Comparison of ENCODE assay signal across 8 cellular contexts in the genomic region with DNA sequence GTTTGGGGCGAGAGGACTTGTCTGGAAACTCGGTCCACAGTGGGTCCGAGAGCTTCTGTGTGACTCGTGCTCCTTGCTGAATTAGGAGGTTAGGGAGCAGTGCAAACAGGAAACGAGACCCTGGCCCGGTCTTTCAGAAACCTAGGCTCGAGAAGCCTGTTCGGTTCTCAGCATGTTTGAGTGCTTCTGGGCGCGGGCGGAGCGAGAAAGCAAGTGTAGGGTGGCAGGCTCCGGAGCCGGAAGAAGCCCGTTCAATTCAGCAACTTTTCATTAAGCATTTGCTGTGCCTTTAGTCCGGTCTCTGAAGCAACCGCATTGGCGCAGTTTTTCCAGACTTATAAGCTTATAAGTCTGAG. TPM values are rescaled to one million over a fixed set of nuclear protein-coding genes. Genes with fewer than 3 reads are reported as not detected.
DNase-seq lines count a peak whose midpoint lies in the region; ATAC-seq and TF ChIP-seq lines count a peak whose summit lies in the region.

No MANE protein-coding gene starts in this region.

- H3K4me1 ChIP-seq in adipocyte (ENCODE audit: control insufficient read depth, insufficient read depth, low read length) = peaks cover 46% of the 10 kb centered on the region

- CTCF ChIA-PET in RWPE1 (lab: Yijun Ruan, JAX) = interaction anchor here (0.6 to 1.2 kb wide), 2 partner anchors 27 to 235 kb away, joined by 3 to 7 read pairs; no protein-coding TSS in a partner anchor

- H3K27ac ChIP-seq in RWPE1 = peak overlapping the region; percentile 82

- no peak for TF ChIP-seq CTCF in RWPE1 (conservative IDR thresholded peaks at IDR 0.05; ENCODE audit: low read depth)

- DNase-seq in Daoy (ENCODE audit: low read depth) (peak; percentile 36), RWPE1 (ENCODE audit: low spot score) (peak; percentile 23), adipocyte (ENCODE audit: low read depth) (peak; percentile 70), occipital lobe (lab: John Stamatoyannopoulos, UW) (no peak), COR-L47 (lab: John Stamatoyannopoulos, UW) (no peak)
- peak; percentile 22 to 33 for DNase-seq in stimulated activated CD4-positive, alpha-beta T cell treated with anti-CD3 and anti-CD28 coated beads, Interleukin-1b, Interleukin-23, amount 100 ng/mL, for 4 hours (ENCODE audit: low read depth in 2 of 2)

- H3K4me3 ChIP-seq in adipocyte (ENCODE audit: low read length) (peak overlapping the region; percentile 91), iPS-18c (ENCODE audit: insufficient read depth, low read depth, low read length) (peak overlapping the region; percentile 94)

- POLR2A ChIA-PET in RWPE1 (lab: Yijun Ruan, JAX; ENCODE audit: low non-redundant PET) = interaction anchor here (0.6 kb wide), 1 partner anchor 16 kb away, joined by 3 read pairs; no protein-coding TSS in a partner anchor

- H3K9ac ChIP-seq in adipocyte (ENCODE audit: low read length) = peak overlapping the region; percentile 97

- ATAC-seq in HG02642 (IDR thresholded peaks at IDR 0.05; ENCODE audit: poor library complexity, unreplicated experiment) = peak; percentile 9

- no peaks in the 10 kb centered on the region for H3K27me3 ChIP-seq in adipocyte (replicated peaks; ENCODE audit: control insufficient read depth, insufficient read depth, low read length)

- peaks cover 5% of the 10 kb centered on the region for H3K36me3 ChIP-seq in adipocyte (ENCODE audit: control insufficient read depth, insufficient read depth, low read length, severe bottlenecking)

- H3K9me3 ChIP-seq in adipocyte (ENCODE audit: control insufficient read depth, low read length) (no peaks in the 10 kb centered on the region), iPS-18c (ENCODE audit: control insufficient read depth, insufficient read depth, low read length) (no peaks in the 10 kb centered on the region)

RNA-seq across cellular contexts. Expression of gene CLTA, which starts 0.5 kb away (rescaled TPM):
- total RNA-seq in Daoy (2014; rRNA removed; shearing (Covaris generic)) = 536 and 596 TPM in 2 replicates
- 116 TPM for total RNA-seq in occipital lobe

RNA-seq across cellular contexts. Expression of gene CCIN, which starts 22.1 kb away (rescaled TPM):
- total RNA-seq in Daoy (2014; rRNA removed; shearing (Covaris generic)) = 0.74 TPM in 1 of 2 replicates, not detected in the other
- total RNA-seq in occipital lobe = not detected

RNA-seq across cellular contexts. Expression of gene GLIPR2, which starts 54.7 kb away (rescaled TPM):
- total RNA-seq in Daoy (2014; rRNA removed; shearing (Covaris generic)) = 27.8 and 29.9 TPM in 2 replicates
- total RNA-seq in occipital lobe = 9.2 TPM

Comparison
In these comparisons a context has a peak if more than half of its experiments do, and no peak if none do; other contexts are left out.
1. DNase-seq: peak in Daoy (single experiment), RWPE1 (single experiment), adipocyte (single experiment) and stimulated activated CD4-positive, alpha-beta T cell treated with anti-CD3 and anti-CD28 coated beads, Interleukin-1b, Interleukin-23, amount 100 ng/mL, for 4 hours (2 of 2); none in occipital lobe (single experiment) and COR-L47 (single experiment).